ENCODE assay signal across 11 cellular contexts in genomic region chr1:147223740-147224615, GRCh38. TPM values are rescaled to one million over a fixed set of nuclear protein-coding genes. Genes with fewer than 3 reads are reported as not detected.
DNase-seq lines count a peak whose midpoint lies in the region; ATAC-seq and TF ChIP-seq lines count a peak whose summit lies in the region.
"Had no signal": no experiment of that assay in that cellular context is flagged by ENCODE, and none has a peak within 500 bp of the region (broad histone marks: within the 10 kb centered on the region; RNA-seq: fewer than 3 reads in every experiment).

No MANE protein-coding gene starts in this region.

- H3K27ac ChIP-seq in PC-3 (ENCODE audit: low read length) (no peak overlapping the region), left lung (no peak overlapping the region), smooth muscle cell (ENCODE audit: low read depth) (no peak overlapping the region)
- H3K27ac ChIP-seq: HL-60 had no signal

- CTCF ChIA-PET in PC-3 (lab: Charles Lee), result interaction anchor here (1.3 kb wide), 1 partner anchor 19 kb away, joined by 7 read pairs; the partner anchor contains the start of gene CHD1L

- H3K4me2 ChIP-seq in PC-3 (ENCODE audit: low read length), result peak overlapping the region; percentile 85; the same call in 1 of the 2 replicates
- no peak overlapping the region for H3K4me2 ChIP-seq in smooth muscle cell

- peak overlapping the region; percentile 85 for H3K4me3 ChIP-seq in PC-3 (ENCODE audit: low read length)
- H3K4me3 ChIP-seq in left lung, result peak overlapping the region; percentile 45 to 60
- peak overlapping the region; percentile 7 for H3K4me3 ChIP-seq in smooth muscle cell

- H3K9ac ChIP-seq in PC-3 (ENCODE audit: low read length), result no peak overlapping the region
- no peak overlapping the region for H3K9ac ChIP-seq in smooth muscle cell (ENCODE audit: low read depth)

- peak; percentile 35 for DNase-seq in NCI-H748 (lab: John Stamatoyannopoulos, UW; ENCODE audit: unreplicated experiment)
- DNase-seq in NCI-H748 treated with DMSO at 0.1 percent for 48 hours (lab: John Stamatoyannopoulos, UW), result no peak
- DNase-seq in PC-3, result no peak
- DNase-seq in left lung, result no peak
- no peak for DNase-seq in smooth muscle cell (lab: John Stamatoyannopoulos, UW; ENCODE audit: unreplicated experiment)
- DNase-seq in DMS79 treated with DMSO at 0.1 percent for 48 hours (lab: John Stamatoyannopoulos, UW), result no peak
- no peak for DNase-seq in NAMALWA (ENCODE audit: low spot score)
- no peak for DNase-seq in middle frontal gyrus (ENCODE audit: extremely low spot score, low spot score)
- DNase-seq: Right ventricle myocardium superior, tibial artery had no signal

- H2AFZ ChIP-seq in PC-3 (ENCODE audit: low read length), result peak overlapping the region; percentile 97; the same call in 1 of the 2 replicates
- no peak overlapping the region for H2AFZ ChIP-seq in smooth muscle cell (ENCODE audit: low read depth)

- H3K9me2 ChIP-seq in PC-3 (replicated peaks; ENCODE audit: low read length), result no peaks in the 10 kb centered on the region

- H3K4me1 ChIP-seq in PC-3 (ENCODE audit: insufficient read depth, low read length) (no peaks in the 10 kb centered on the region), left lung (peaks cover 0 to 18% of the 10 kb centered on the region in 2 donors), smooth muscle cell (ENCODE audit: low read depth) (peaks cover 3% of the 10 kb centered on the region)

- no peak for ATAC-seq in PC-3
- ATAC-seq in left lung, result no peak

- H3F3A ChIP-seq in PC-3 (ENCODE audit: low read length, unreplicated experiment), result no peaks in the 10 kb centered on the region
- H3F3A ChIP-seq in smooth muscle cell (ENCODE audit: low read depth), result peaks cover 5% of the 10 kb centered on the region

- POLR2A ChIA-PET in PC-3 (lab: Charles Lee; ENCODE audit: unreplicated experiment), result no interaction called here

- WGBS in smooth muscle cell (ENCODE audit: low lambda C conversion rate), result 69% methylated on average over 14 of the region's 14 CpGs

- H4K20me1 ChIP-seq in PC-3 (ENCODE audit: low read length), result no peaks in the 10 kb centered on the region
- H4K20me1 ChIP-seq in smooth muscle cell (ENCODE audit: low read depth), result no peaks in the 10 kb centered on the region

- H3K9me3 ChIP-seq in PC-3 (ENCODE audit: low read length), result no peaks in the 10 kb centered on the region
- H3K9me3 ChIP-seq in left lung, result no peaks in the 10 kb centered on the region
- H3K9me3 ChIP-seq in smooth muscle cell (replicated peaks; ENCODE audit: low read depth), result no peaks in the 10 kb centered on the region
- H3K9me3 ChIP-seq: tibial artery had no signal

- H3K36me3 ChIP-seq in PC-3 (ENCODE audit: low read depth, low read length) (no peaks in the 10 kb centered on the region), left lung (no peaks in the 10 kb centered on the region), smooth muscle cell (ENCODE audit: low read depth) (no peaks in the 10 kb centered on the region)
- H3K36me3 ChIP-seq: tibial artery had no signal

- TF ChIP-seq CTCF in PC-3 (conservative IDR thresholded peaks at IDR 0.05; ENCODE audit: low read depth, low read length) (no peak), left lung (IDR thresholded peaks at IDR 0.05) (no peak), smooth muscle cell (IDR thresholded peaks at IDR 0.05; ENCODE audit: borderline replicate concordance, insufficient read depth, poor library complexity, severe bottlenecking) (no peak)

- intact Hi-C loops in PC-3 (cut with micrococcal nuclease), result no loop called here
- intact Hi-C loops in left lung (cut with DNase I), result no loop called here

- BruUV-seq in PC-3 (replicated peaks; lab: Mats Ljungman, UMichigan), result no TSS peak

- no peaks in the 10 kb centered on the region for H3K27me3 ChIP-seq in PC-3 (ENCODE audit: low read length)
- no peaks in the 10 kb centered on the region for H3K27me3 ChIP-seq in left lung
- no peaks in the 10 kb centered on the region for H3K27me3 ChIP-seq in smooth muscle cell (ENCODE audit: low read depth)
- H3K27me3 ChIP-seq: tibial artery had no signal

- no peaks in the 10 kb centered on the region for H3K79me2 ChIP-seq in PC-3 (ENCODE audit: low read length)
- no peaks in the 10 kb centered on the region for H3K79me2 ChIP-seq in smooth muscle cell (ENCODE audit: low read depth)

RNA-seq across cellular contexts. Expression of gene FMO5, which starts 1.2 kb away (rescaled TPM):
- total RNA-seq in PC-3 (2014; rRNA removed) (2.8 and 3.2 TPM in 2 replicates), left lung (10 to 100 TPM; 25.8 to 29.0 TPM), smooth muscle cell (1.3 and 1.9 TPM in 2 replicates)
- polyA plus RNA-seq in smooth muscle cell, result 0.43 and 0.49 TPM in 2 replicates

RNA-seq across cellular contexts. Expression of gene CHD1L, which starts 18.5 kb away (rescaled TPM):
- total RNA-seq in PC-3 (2014; rRNA removed), result 63.9 and 69.8 TPM in 2 replicates
- total RNA-seq in left lung, result 10 to 100 TPM; 36.2 to 40.3 TPM
- 32.7 and 37.6 TPM in 2 replicates for total RNA-seq in smooth muscle cell
- 25.0 and 27.1 TPM in 2 replicates for polyA plus RNA-seq in smooth muscle cell

RNA-seq across cellular contexts. Expression of gene PRKAB2, which starts 51.7 kb away (rescaled TPM):
- total RNA-seq in PC-3 (2014; rRNA removed), result 16.0 and 23.5 TPM in 2 replicates
- total RNA-seq in left lung, result 10 to 100 TPM in 1 of 2 donors, 1 to 10 TPM in 1; 9.7 to 11.9 TPM
- 50.8 and 54.5 TPM in 2 replicates for total RNA-seq in smooth muscle cell
- 22.9 and 28.1 TPM in 2 replicates for polyA plus RNA-seq in smooth muscle cell

Comparison
In these comparisons a context has a peak if more than half of its experiments do, and no peak if none do; other contexts are left out.
1. H3K4me3 ChIP-seq: peak in every context shown above with its lines; median percentile 85 in PC-3; 52 in left lung; 7 in smooth muscle cell.